ENCODE assay signal across 18 cellular contexts in genomic region chrY:7794441-7794840, GRCh38.
DNase-seq lines count a peak whose midpoint lies in the region; ATAC-seq lines count a peak whose summit lies in the region.
"Had no signal": no experiment of that assay in that cellular context is flagged by ENCODE, and none has a peak within 500 bp of the region (broad histone marks: within the 10 kb centered on the region; RNA-seq: fewer than 3 reads in every experiment).

No MANE protein-coding gene starts in this region.

- H2AFZ ChIP-seq in GM23248 = peak overlapping the region; percentile 54; the same call in 1 of the 2 replicates
- H2AFZ ChIP-seq: PC-9 had no signal

- in situ Hi-C loops in GM23248 (cut with MboI) = no loop called here

- peaks cover 14% of the 10 kb centered on the region for H3K4me1 ChIP-seq in GM23248 (ENCODE audit: insufficient read depth)
- no peaks in the 10 kb centered on the region for H3K4me1 ChIP-seq in effector memory CD4-positive, alpha-beta T cell (ENCODE audit: control insufficient read depth, insufficient read depth, low read length, poor library complexity, severe bottlenecking)
- H3K4me1 ChIP-seq: adrenal gland, upper lobe of left lung had no signal

- peak overlapping the region; percentile 70 for H3K27ac ChIP-seq in GM23248
- H3K27ac ChIP-seq in effector memory CD4-positive, alpha-beta T cell (ENCODE audit: insufficient read depth, low read length, poor library complexity, severe bottlenecking) = no peak overlapping the region
- H3K27ac ChIP-seq: adrenal gland, PC-9, upper lobe of left lung had no signal

- no peaks in the 10 kb centered on the region for H4K20me1 ChIP-seq in GM23248 (ENCODE audit: insufficient read depth)

- no peak overlapping the region for H3K4me3 Mint-ChIP-seq in activated T-helper 17 cell treated with anti-CD3 and anti-CD28 coated beads, Interleukin-2, amount 50 U/mL, for 72 hours
- H3K4me3 Mint-ChIP-seq: naive thymus-derived CD4-positive, alpha-beta T cell had no signal

- peaks cover 15% of the 10 kb centered on the region for H3F3A ChIP-seq in GM23248 (ENCODE audit: insufficient read depth)

- no peaks in the 10 kb centered on the region for H3K36me3 Mint-ChIP-seq in activated T-helper 17 cell treated with anti-CD3 and anti-CD28 coated beads, Interleukin-2, amount 50 U/mL, for 72 hours (ENCODE audit: low read depth)
- H3K36me3 Mint-ChIP-seq: naive thymus-derived CD4-positive, alpha-beta T cell had no signal

- H3K27ac Mint-ChIP-seq in activated T-helper 17 cell treated with anti-CD3 and anti-CD28 coated beads, Interleukin-2, amount 50 U/mL, for 72 hours = no peak overlapping the region
- H3K27ac Mint-ChIP-seq: naive thymus-derived CD4-positive, alpha-beta T cell had no signal

- no peaks in the 10 kb centered on the region for H3K9me3 Mint-ChIP-seq in activated T-helper 17 cell treated with anti-CD3 and anti-CD28 coated beads, Interleukin-2, amount 50 U/mL, for 72 hours
- H3K9me3 Mint-ChIP-seq: naive thymus-derived CD4-positive, alpha-beta T cell had no signal

- no peaks in the 10 kb centered on the region for H3K9me2 ChIP-seq in GM23248 (ENCODE audit: insufficient read depth)

- no peaks in the 10 kb centered on the region for H3K4me1 Mint-ChIP-seq in activated T-helper 17 cell treated with anti-CD3 and anti-CD28 coated beads, Interleukin-2, amount 50 U/mL, for 72 hours
- H3K4me1 Mint-ChIP-seq: naive thymus-derived CD4-positive, alpha-beta T cell had no signal

- H3K36me3 ChIP-seq in GM23248 (ENCODE audit: low read depth) = no peaks in the 10 kb centered on the region
- H3K36me3 ChIP-seq in effector memory CD4-positive, alpha-beta T cell (ENCODE audit: control insufficient read depth, insufficient read depth, low read length) = no peaks in the 10 kb centered on the region
- H3K36me3 ChIP-seq: adrenal gland, upper lobe of left lung had no signal

- peak overlapping the region; percentile 44; the same call in 1 of the 2 replicates for H3K9ac ChIP-seq in GM23248

- peak overlapping the region; percentile 21 for H3K4me2 ChIP-seq in GM23248 (ENCODE audit: unreplicated experiment)
- H3K4me2 ChIP-seq: PC-9 had no signal

- H3K79me2 ChIP-seq in GM23248 (ENCODE audit: insufficient read depth) = no peaks in the 10 kb centered on the region

- H3K27me3 ChIP-seq in GM23248 (replicated peaks; ENCODE audit: insufficient read depth) = no peaks in the 10 kb centered on the region
- no peaks in the 10 kb centered on the region for H3K27me3 ChIP-seq in effector memory CD4-positive, alpha-beta T cell (replicated peaks; ENCODE audit: control insufficient read depth, insufficient read depth, low read length, poor library complexity, severe bottlenecking)
- H3K27me3 ChIP-seq: adrenal gland, upper lobe of left lung had no signal

- WGBS in GM23248 (ENCODE audit: low coverage in 1 of 2, low lambda C conversion rate in 2 of 2, missing lambda C conversion rate in 2 of 2), 2 experiments = 0 to 7% methylated on average over 1 of the region's 1 CpG

- H3K4me3 ChIP-seq in GM23248 = peak overlapping the region; percentile 31; the same call in 1 of the 2 replicates
- H3K4me3 ChIP-seq in effector memory CD4-positive, alpha-beta T cell (ENCODE audit: insufficient read depth, low read depth, low read length, poor library complexity, severe bottlenecking) = no peak overlapping the region
- H3K4me3 ChIP-seq: adrenal gland, PC-9, upper lobe of left lung had no signal

- peak; percentile 50 for ATAC-seq in activated T-helper 17 cell treated with anti-CD3 and anti-CD28 coated beads, Interleukin-2, amount 50 U/mL, for 72 hours (replicated peaks)
- ATAC-seq in GM21423 (IDR thresholded peaks at IDR 0.05; ENCODE audit: unreplicated experiment) = no peak
- ATAC-seq: left lobe of liver; naive thymus-derived CD4-positive, alpha-beta T cell had no signal

- H3K9me3 ChIP-seq in GM23248 (ENCODE audit: low read depth) = no peaks in the 10 kb centered on the region
- no peaks in the 10 kb centered on the region for H3K9me3 ChIP-seq in effector memory CD4-positive, alpha-beta T cell (ENCODE audit: control insufficient read depth, low read length)
- H3K9me3 ChIP-seq: adrenal gland, upper lobe of left lung had no signal

- no peaks in the 10 kb centered on the region for H3K27me3 Mint-ChIP-seq in activated T-helper 17 cell treated with anti-CD3 and anti-CD28 coated beads, Interleukin-2, amount 50 U/mL, for 72 hours
- H3K27me3 Mint-ChIP-seq: naive thymus-derived CD4-positive, alpha-beta T cell had no signal

- DNase-seq in NK-92 treated with Interleukin-12 subunit alpha and Interleukin-12 subunit beta, amount 100 ng/mL, for 24 hours (lab: John Stamatoyannopoulos, UW) = peak; percentile 0
- no peak for DNase-seq in NK-92 (lab: John Stamatoyannopoulos, UW; ENCODE audit: unreplicated experiment)
- DNase-seq in GM23248 = peak; percentile 74
- peak; percentile 47 for DNase-seq in non-pigmented ciliary epithelial cell (ENCODE audit: low read depth)
- DNase-seq in NCI-H2081 treated with DMSO at 0.1 percent for 48 hours (lab: John Stamatoyannopoulos, UW) = no peak
- no peak for DNase-seq in effector memory CD4-positive, alpha-beta T cell
- DNase-seq: activated T-cell treated with anti-CD3 and anti-CD28 coated beads for 4 hours; GDM1; hypothalamus; naive thymus-derived CD4-positive, alpha-beta T cell; NCI-H1048; NCI-H345; PC-9; upper lobe of left lung had no signal

Comparison
In these comparisons a context has a peak if more than half of its experiments do, and no peak if none do; other contexts are left out.
1. DNase-seq: peak in NK-92 treated with Interleukin-12 subunit alpha and Interleukin-12 subunit beta, amount 100 ng/mL, for 24 hours (single experiment), GM23248 (single experiment) and non-pigmented ciliary epithelial cell (single experiment); none in NK-92 (single experiment), NCI-H2081 treated with DMSO at 0.1 percent for 48 hours (single experiment) and effector memory CD4-positive, alpha-beta T cell (0 of 3).